12 cellular contexts compared by ENCODE assay signal in genomic region chr1:1354271-1355247, GRCh38. TPM values are rescaled to one million over a fixed set of nuclear protein-coding genes. Genes with fewer than 3 reads are reported as not detected.
DNase-seq lines count a peak whose midpoint lies in the region; ATAC-seq and TF ChIP-seq lines count a peak whose summit lies in the region.
"Had no signal": no experiment of that assay in that cellular context is flagged by ENCODE, and none has a peak within 500 bp of the region (broad histone marks: within the 10 kb centered on the region; RNA-seq: fewer than 3 reads in every experiment).

No MANE protein-coding gene starts in this region.

- no peaks in the 10 kb centered on the region for H3K36me3 Mint-ChIP-seq in neural crest cell (ENCODE audit: low read depth)

- peaks cover 27% of the 10 kb centered on the region for H3K4me1 Mint-ChIP-seq in neural crest cell

- no peaks in the 10 kb centered on the region for H3K36me3 ChIP-seq in HAP-1 (replicated peaks)
- no peaks in the 10 kb centered on the region for H3K36me3 ChIP-seq in effector memory CD4-positive, alpha-beta T cell (ENCODE audit: control insufficient read depth, insufficient read depth, low read length)
- H3K36me3 ChIP-seq in OCI-LY7 (ENCODE audit: insufficient read depth, low read length), result no peaks in the 10 kb centered on the region

- H3K27ac Mint-ChIP-seq in neural crest cell (ENCODE audit: unreplicated experiment), result no peak overlapping the region
- H3K27ac Mint-ChIP-seq: dendritic cell treated with granulocyte-macrophage colony-stimulating factor and Interleukin-4, amounts not matched to agents 40 ng/mL and 50 ng/mL, for 4 days had no signal

- no peaks in the 10 kb centered on the region for H3K9me3 Mint-ChIP-seq in neural crest cell
- H3K9me3 Mint-ChIP-seq: dendritic cell treated with granulocyte-macrophage colony-stimulating factor and Interleukin-4, amounts not matched to agents 40 ng/mL and 50 ng/mL, for 4 days had no signal

- no peaks in the 10 kb centered on the region for H3K9me2 ChIP-seq in OCI-LY7 (ENCODE audit: insufficient read depth, low read length)

- H3K4me3 ChIP-seq in AG10803 (ENCODE audit: low read length) (peak overlapping the region; percentile 93), HAP-1 (peak overlapping the region; percentile 18), OCI-LY7 (ENCODE audit: low read depth, low read length, poor library complexity, severe bottlenecking) (no peak overlapping the region)
- peak overlapping the region; percentile 8 for H3K4me3 ChIP-seq in effector memory CD4-positive, alpha-beta T cell (ENCODE audit: insufficient read depth, low read depth, low read length, poor library complexity, severe bottlenecking)
- H3K4me3 ChIP-seq: SJSA1 had no signal

- POLR2A ChIA-PET in OCI-LY7 (lab: Charles Lee), result no interaction called here

- BruUV-seq in OCI-LY7 (replicated peaks; lab: Mats Ljungman, UMichigan), result no TSS peak

- peaks cover 42% of the 10 kb centered on the region for H3K27me3 Mint-ChIP-seq in neural crest cell (ENCODE audit: low read depth)

- H3K27me3 ChIP-seq in HAP-1 (ENCODE audit: low read depth), result peaks cover 17% of the 10 kb centered on the region
- H3K27me3 ChIP-seq in effector memory CD4-positive, alpha-beta T cell (replicated peaks; ENCODE audit: control insufficient read depth, insufficient read depth, low read length, poor library complexity, severe bottlenecking), result peaks cover 32% of the 10 kb centered on the region
- H3K27me3 ChIP-seq: SJSA1 had no signal

- H3K27ac ChIP-seq in effector memory CD4-positive, alpha-beta T cell (ENCODE audit: insufficient read depth, low read length, poor library complexity, severe bottlenecking), result no peak overlapping the region
- H3K27ac ChIP-seq in OCI-LY7 (ENCODE audit: low read depth, low read length, poor library complexity, severe bottlenecking), result no peak overlapping the region
- H3K27ac ChIP-seq: SJSA1 had no signal

- H3K4me2 ChIP-seq in OCI-LY7 (ENCODE audit: low read length), result no peak overlapping the region

- no peaks in the 10 kb centered on the region for H3K79me2 ChIP-seq in OCI-LY7 (ENCODE audit: insufficient read depth, low read depth, low read length)

- TF ChIP-seq CTCF in AG10803 (conservative IDR thresholded peaks at IDR 0.05; ENCODE audit: low read length) (no peak), neural crest cell (conservative IDR thresholded peaks at IDR 0.05) (no peak), OCI-LY7 (conservative IDR thresholded peaks at IDR 0.05; ENCODE audit: low read length) (no peak)

- DNase-seq in AG10803 (ENCODE audit: low read depth) (no peak), HAP-1 (ENCODE audit: low spot score in 2 of 2) (no peak), neural crest cell (ENCODE audit: low read depth, low spot score) (no peak), NCI-H345 (lab: John Stamatoyannopoulos, UW) (no peak), OCI-LY7 (ENCODE audit: low spot score) (no peak), RPMI8226 (no peak)
- DNase-seq in effector memory CD4-positive, alpha-beta T cell, result no peak
- DNase-seq: islet precursor cell, NCI-H1092 treated with DMSO at 0.1 percent for 48 hours had no signal

- no peak for ATAC-seq in HG03460 (IDR thresholded peaks at IDR 0.05; ENCODE audit: unreplicated experiment)

- CTCF ChIA-PET in OCI-LY7 (lab: Charles Lee; ENCODE audit: unreplicated experiment), result no interaction called here

- intact Hi-C loops in OCI-LY7 (cut with micrococcal nuclease; ENCODE audit: unreplicated experiment), result no loop called here

- peaks cover 8% of the 10 kb centered on the region for H3K4me1 ChIP-seq in HAP-1
- peaks cover 28% of the 10 kb centered on the region for H3K4me1 ChIP-seq in effector memory CD4-positive, alpha-beta T cell (ENCODE audit: control insufficient read depth, insufficient read depth, low read length, poor library complexity, severe bottlenecking)
- H3K4me1 ChIP-seq in OCI-LY7 (ENCODE audit: insufficient read depth, low read length, poor library complexity, severe bottlenecking), result peaks cover 21% of the 10 kb centered on the region

- H3K9me3 ChIP-seq in HAP-1 (no peaks in the 10 kb centered on the region), OCI-LY7 (ENCODE audit: low read length) (no peaks in the 10 kb centered on the region)
- H3K9me3 ChIP-seq in effector memory CD4-positive, alpha-beta T cell (ENCODE audit: control insufficient read depth, low read length), result no peaks in the 10 kb centered on the region
- H3K9me3 ChIP-seq: SJSA1 had no signal

- in situ Hi-C loops in HAP-1 (cut with MboI; ENCODE audit: low sequenced_read_pairs), result no loop called here

- H3K4me3 Mint-ChIP-seq in neural crest cell, result peak overlapping the region; percentile 66
- H3K4me3 Mint-ChIP-seq: dendritic cell treated with granulocyte-macrophage colony-stimulating factor and Interleukin-4, amounts not matched to agents 40 ng/mL and 50 ng/mL, for 4 days had no signal

- H2AFZ ChIP-seq in OCI-LY7 (ENCODE audit: low read length), result no peak overlapping the region

- H4K20me1 ChIP-seq in OCI-LY7 (ENCODE audit: insufficient read depth, low read length), result no peaks in the 10 kb centered on the region

RNA-seq across cellular contexts. Expression of gene MXRA8, which starts 3.8 kb away (rescaled TPM):
- total RNA-seq in neural crest cell (5.0 and 5.8 TPM in 2 replicates), OCI-LY7 (2022) (not detected in 2 replicates)
- total RNA-seq in OCI-LY7 (2014; rRNA removed; shearing (Covaris generic)), result not detected in 2 replicates

RNA-seq across cellular contexts. Expression of gene DVL1, which starts 5.3 kb away (rescaled TPM):
- 63.4 and 66.7 TPM in 2 replicates for total RNA-seq in neural crest cell
- 41.7 and 47.1 TPM in 2 replicates for total RNA-seq in OCI-LY7 (2014; rRNA removed; shearing (Covaris generic))
- 27.8 and 30.7 TPM in 2 replicates for total RNA-seq in OCI-LY7 (2022)

RNA-seq across cellular contexts. Expression of gene AURKAIP1, which starts 20.4 kb away (rescaled TPM):
- total RNA-seq in neural crest cell (127 and 128 TPM in 2 replicates), OCI-LY7 (2022) (145 and 172 TPM in 2 replicates)
- total RNA-seq in OCI-LY7 (2014; rRNA removed; shearing (Covaris generic)), result 156 and 163 TPM in 2 replicates

RNA-seq across cellular contexts. Expression of gene TAS1R3, which starts 23.5 kb away (rescaled TPM):
- 0.64 and 0.68 TPM in 2 replicates for total RNA-seq in neural crest cell
- total RNA-seq in OCI-LY7 (2014; rRNA removed; shearing (Covaris generic)), result 0.41 and 1.1 TPM in 2 replicates
- 0.99 and 1.2 TPM in 2 replicates for total RNA-seq in OCI-LY7 (2022)

RNA-seq across cellular contexts. Expression of gene CPTP, which starts 30.0 kb away (rescaled TPM):
- total RNA-seq in neural crest cell (18.9 and 19.8 TPM in 2 replicates), OCI-LY7 (2022) (20.3 and 20.6 TPM in 2 replicates)
- total RNA-seq in OCI-LY7 (2014; rRNA removed; shearing (Covaris generic)), result 16.6 and 18.5 TPM in 2 replicates
